In genomic region chr13:30306762-30307193, GRCh38 we compare ENCODE assay signal across 8 cellular contexts. TPM values are rescaled to one million over a fixed set of nuclear protein-coding genes. Genes with fewer than 3 reads are reported as not detected.
A peak's percentile ranks its signal among the peaks of the same experiment; 100 is the strongest.
DNase-seq lines count a peak whose midpoint lies in the region; TF ChIP-seq lines count a peak whose summit lies in the region.

No MANE protein-coding gene starts in this region.

- peaks cover 6% of the 10 kb centered on the region for H3K27me3 Mint-ChIP-seq in nephron progenitor cell (ENCODE audit: low read depth, poor library complexity)
- H3K27me3 Mint-ChIP-seq in stimulated activated naive CD8-positive, alpha-beta T cell treated with anti-CD3 and anti-CD28 coated beads, Interleukin-15, Interleukin-2, amounts not matched to agents 100 ng/mL and 50 ng/mL, for 24 hours, result no peaks in the 10 kb centered on the region

- peak overlapping the region; percentile 79 for H3K9ac ChIP-seq in MM.1S (ENCODE audit: low read length)

- H3K4me3 Mint-ChIP-seq in nephron progenitor cell, result peak overlapping the region; percentile 91
- H3K4me3 Mint-ChIP-seq in stimulated activated naive CD8-positive, alpha-beta T cell treated with anti-CD3 and anti-CD28 coated beads, Interleukin-15, Interleukin-2, amounts not matched to agents 100 ng/mL and 50 ng/mL, for 24 hours, result peak overlapping the region; percentile 85

- no peaks in the 10 kb centered on the region for H3K27me3 ChIP-seq in MM.1S (replicated peaks; ENCODE audit: insufficient read depth, low read length)

- H3K36me3 ChIP-seq in MM.1S (replicated peaks; ENCODE audit: insufficient read depth, low read length), result no peaks in the 10 kb centered on the region

- H3K4me3 ChIP-seq in MM.1S (ENCODE audit: low read length), result peak overlapping the region; percentile 79
- H3K4me3 ChIP-seq in foreskin fibroblast (ENCODE audit: low read depth in 1 of 2, low read length in 2 of 2), result peak overlapping the region; percentile 80 to 95

- peaks cover 52% of the 10 kb centered on the region for H3K4me1 Mint-ChIP-seq in nephron progenitor cell
- H3K4me1 Mint-ChIP-seq in stimulated activated naive CD8-positive, alpha-beta T cell treated with anti-CD3 and anti-CD28 coated beads, Interleukin-15, Interleukin-2, amounts not matched to agents 100 ng/mL and 50 ng/mL, for 24 hours (ENCODE audit: low read depth), result peaks cover 47% of the 10 kb centered on the region

- no peaks in the 10 kb centered on the region for H3K9me3 Mint-ChIP-seq in nephron progenitor cell
- no peaks in the 10 kb centered on the region for H3K9me3 Mint-ChIP-seq in stimulated activated naive CD8-positive, alpha-beta T cell treated with anti-CD3 and anti-CD28 coated beads, Interleukin-15, Interleukin-2, amounts not matched to agents 100 ng/mL and 50 ng/mL, for 24 hours

- peak overlapping the region; percentile 69 for H2AFZ ChIP-seq in MM.1S (ENCODE audit: low read length)

- H3K9me3 ChIP-seq in MM.1S (replicated peaks; ENCODE audit: insufficient read depth, low read length), result no peaks in the 10 kb centered on the region

- H3K4me2 ChIP-seq in MM.1S (ENCODE audit: low read depth, low read length), result peak overlapping the region; percentile 75

- H3F3A ChIP-seq in MM.1S (ENCODE audit: insufficient read depth, low read length), result no peaks in the 10 kb centered on the region

- H3K9me2 ChIP-seq in MM.1S (replicated peaks; ENCODE audit: insufficient read depth, low read length), result no peaks in the 10 kb centered on the region

- no peaks in the 10 kb centered on the region for H4K20me1 ChIP-seq in MM.1S (ENCODE audit: insufficient read depth, low read length)

- peaks cover 26% of the 10 kb centered on the region; the same call in 1 of the 2 replicates for H3K79me2 ChIP-seq in MM.1S (ENCODE audit: low read length)

- no peak overlapping the region for H3K27ac Mint-ChIP-seq in nephron progenitor cell
- peak overlapping the region; percentile 82 for H3K27ac Mint-ChIP-seq in stimulated activated naive CD8-positive, alpha-beta T cell treated with anti-CD3 and anti-CD28 coated beads, Interleukin-15, Interleukin-2, amounts not matched to agents 100 ng/mL and 50 ng/mL, for 24 hours

- H3K4me1 ChIP-seq in MM.1S (ENCODE audit: low read length), result 0 out of 2 replicates have a peak, but pooled peaks cover 8% of the 10 kb centered on the region

- H3K36me3 Mint-ChIP-seq in nephron progenitor cell (ENCODE audit: low read depth), result no peaks in the 10 kb centered on the region
- H3K36me3 Mint-ChIP-seq in stimulated activated naive CD8-positive, alpha-beta T cell treated with anti-CD3 and anti-CD28 coated beads, Interleukin-15, Interleukin-2, amounts not matched to agents 100 ng/mL and 50 ng/mL, for 24 hours (ENCODE audit: low read depth), result no peaks in the 10 kb centered on the region

- DNase-seq in G401 (ENCODE audit: low spot score) (peak; percentile 95), HCEC 1CT (peak; percentile 88), MM.1S (peak; percentile 77), SHP77 (lab: John Stamatoyannopoulos, UW) (peak; percentile 78 to 87), activated gamma-delta T cell (lab: John Stamatoyannopoulos, UW) (peak; percentile 67), foreskin fibroblast (peak; percentile 91 to 97), nephron progenitor cell (peak; percentile 97)

- H3K27ac ChIP-seq in MM.1S (ENCODE audit: low read length), result peak overlapping the region; percentile 6; the same call in 1 of the 2 replicates

- in situ Hi-C loops in G401 (cut with HindIII; ENCODE audit: low sequenced_read_pairs), result no loop called here

- TF ChIP-seq CTCF in MM.1S (IDR thresholded peaks at IDR 0.05; ENCODE audit: low read length) (no peak), foreskin fibroblast (IDR thresholded peaks at IDR 0.05; ENCODE audit: low read depth, low read length) (no peak), nephron progenitor cell (IDR thresholded peaks at IDR 0.05) (no peak)

RNA-seq across cellular contexts. Expression of gene KATNAL1, which starts 0.6 kb away (rescaled TPM):
- 3.0 and 8.5 TPM in 2 replicates for total RNA-seq in G401 (2014; rRNA removed; shearing (Covaris generic))

Comparison
In these comparisons a context has a peak if more than half of its experiments do, and no peak if none do; other contexts are left out.
1. Peak in every context shown above with its lines: DNase-seq, H3K4me3 ChIP-seq and H3K27ac ChIP-seq.